2 cellular contexts compared by ENCODE assay signal in genomic region chr11:94169516-94169915, GRCh38.
TF ChIP-seq lines count a peak whose summit lies in the region.

No MANE protein-coding gene starts in this region.

TF ChIP-seq in WTC11, 78 proteins besides CTCF, POLR2A, EP300 and RAD21:
- TF ChIP-seq JAZF1 (CRISPR knock-in tag; IDR thresholded peaks at IDR 0.05): no peak
- TF ChIP-seq ZNF121 (CRISPR knock-in tag; IDR thresholded peaks at IDR 0.05): no peak
- TF ChIP-seq NR1H2 (CRISPR knock-in tag; IDR thresholded peaks at IDR 0.05): no peak
- no peak for TF ChIP-seq ZNF219 (CRISPR knock-in tag; IDR thresholded peaks at IDR 0.05; ENCODE audit: borderline replicate concordance)
- TF ChIP-seq E2F1 (CRISPR knock-in tag; IDR thresholded peaks at IDR 0.05): no peak
- no peak for TF ChIP-seq ERG (CRISPR knock-in tag; IDR thresholded peaks at IDR 0.05)
- no peak for TF ChIP-seq RELA (CRISPR knock-in tag; IDR thresholded peaks at IDR 0.05; ENCODE audit: borderline replicate concordance)
- TF ChIP-seq NR2C2 (CRISPR knock-in tag; IDR thresholded peaks at IDR 0.05): no peak
- no peak for TF ChIP-seq ZNF532 (CRISPR knock-in tag; IDR thresholded peaks at IDR 0.05; ENCODE audit: borderline replicate concordance)
- no peak for TF ChIP-seq ATF6 (CRISPR knock-in tag; IDR thresholded peaks at IDR 0.05)
- TF ChIP-seq ZBTB21 (CRISPR knock-in tag; IDR thresholded peaks at IDR 0.05; ENCODE audit: borderline replicate concordance): no peak
- TF ChIP-seq ZNF416 (CRISPR knock-in tag; IDR thresholded peaks at IDR 0.05): no peak
- TF ChIP-seq SMAD4 (CRISPR knock-in tag; IDR thresholded peaks at IDR 0.05): no peak
- TF ChIP-seq SP1 (CRISPR knock-in tag; conservative IDR thresholded peaks at IDR 0.05): no peak

TF ChIP-seq in H1, 55 proteins besides CTCF, POLR2A, EP300 and RAD21:
- TF ChIP-seq TCF12 (IDR thresholded peaks at IDR 0.05; ENCODE audit: low read depth, low read length): no peak
- TF ChIP-seq TBP (IDR thresholded peaks at IDR 0.05; ENCODE audit: low read depth, low read length): no peak
- no peak for TF ChIP-seq POU5F1 (IDR thresholded peaks at IDR 0.05; ENCODE audit: low read depth, low read length)
- TF ChIP-seq BCL11A (IDR thresholded peaks at IDR 0.05; ENCODE audit: low read depth in 2 of 2, low read length in 2 of 2): no peak
- no peak for TF ChIP-seq JUND (IDR thresholded peaks at IDR 0.05; ENCODE audit: low read length)
- peak; percentile 62; the same call in 1 of the 2 replicates for TF ChIP-seq TEAD4 (IDR thresholded peaks at IDR 0.05; ENCODE audit: low read depth, low read length)
- TF ChIP-seq TAF1 (IDR thresholded peaks at IDR 0.05; ENCODE audit: low read depth, low read length): no peak
- TF ChIP-seq SAP30 (IDR thresholded peaks at IDR 0.05; ENCODE audit: insufficient read depth, insufficient replicate concordance, low read length): no peak
